In genomic region chr18:55605820-55606252, GRCh38 we compare ENCODE assay signal across 15 cellular contexts.
DNase-seq lines count a peak whose midpoint lies in the region; ATAC-seq and TF ChIP-seq lines count a peak whose summit lies in the region.
"Had no signal": no experiment of that assay in that cellular context is flagged by ENCODE, and none has a peak within 500 bp of the region (broad histone marks: within the 10 kb centered on the region; RNA-seq: fewer than 3 reads in every experiment).

No MANE protein-coding gene starts in this region.

- H3K36me3 ChIP-seq in brain microvascular endothelial cell (replicated peaks) = no peaks in the 10 kb centered on the region
- H3K36me3 ChIP-seq: SJSA1, suprapubic skin had no signal

- no peak for DNase-seq in brain microvascular endothelial cell
- DNase-seq in stimulated activated CD4-positive, alpha-beta T cell treated with anti-CD3 and anti-CD28 coated beads, Interleukin-1b, Interleukin-23, amount 100 ng/mL, for 48 hours = no peak
- no peak for DNase-seq in NCI-H446 (lab: John Stamatoyannopoulos, UW)
- no peak for DNase-seq in activated CD8-positive, alpha-beta memory T cell treated with anti-CD3 and anti-CD28 coated beads for 24 hours
- DNase-seq: activated CD8-positive, alpha-beta memory T cell treated with anti-CD3 and anti-CD28 coated beads, Interleukin-2, amount 50 U/mL, for 48 hours; CD4-positive, alpha-beta T cell; Kasumi-1; NCI-H187 treated with DMSO at 0.1 percent for 48 hours; NCI-H82 had no signal

- H3K4me3 ChIP-seq in brain microvascular endothelial cell (ENCODE audit: low read depth, low read length) = no peak overlapping the region
- H3K4me3 ChIP-seq: lung, SJSA1, suprapubic skin had no signal

- H3K27ac ChIP-seq in brain microvascular endothelial cell = no peak overlapping the region
- H3K27ac ChIP-seq: SJSA1, suprapubic skin had no signal

- in situ Hi-C loops in brain microvascular endothelial cell (cut with HindIII; ENCODE audit: low pct_ligation_motif_present, low sequenced_read_pairs) = no loop called here

- no peak for TF ChIP-seq CTCF in brain microvascular endothelial cell (IDR thresholded peaks at IDR 0.05; ENCODE audit: low read depth, low read length, missing control alignments)

- ATAC-seq in GM19324 (IDR thresholded peaks at IDR 0.05; ENCODE audit: low FRiP score, unreplicated experiment) (peak; percentile 82), HG02588 (IDR thresholded peaks at IDR 0.05; ENCODE audit: unreplicated experiment) (peak; percentile 73), HG03175 (IDR thresholded peaks at IDR 0.05; ENCODE audit: unreplicated experiment) (peak; percentile 61)

- H3K27me3 ChIP-seq in brain microvascular endothelial cell (replicated peaks) = no peaks in the 10 kb centered on the region
- H3K27me3 ChIP-seq: SJSA1, suprapubic skin had no signal
